Comparison of ENCODE assay signal across 21 cellular contexts in genomic region chr17:57142925-57143324, GRCh38. TPM values are rescaled to one million over a fixed set of nuclear protein-coding genes. Genes with fewer than 3 reads are reported as not detected.
A peak's percentile ranks its signal among the peaks of the same experiment; 100 is the strongest.
DNase-seq lines count a peak whose midpoint lies in the region; ATAC-seq and TF ChIP-seq lines count a peak whose summit lies in the region.
"Had no signal": no experiment of that assay in that cellular context is flagged by ENCODE, and none has a peak within 500 bp of the region (broad histone marks: within the 10 kb centered on the region; RNA-seq: fewer than 3 reads in every experiment).

No MANE protein-coding gene starts in this region.

- H3K27me3 ChIP-seq in fibroblast of lung (ENCODE audit: control insufficient read depth, insufficient read depth, low read length) = no peaks in the 10 kb centered on the region

- H3K9me3 Mint-ChIP-seq in neural crest cell = no peaks in the 10 kb centered on the region
- H3K9me3 Mint-ChIP-seq: activated CD4-positive, alpha-beta memory T cell treated with anti-CD3 and anti-CD28 coated beads, Interleukin-2, amount 10 ng/mL, durations not matched to agents 7 days and 5 days; natural killer cell had no signal

- no peak overlapping the region for H3K4me3 ChIP-seq in AG10803 (ENCODE audit: low read length)
- H3K4me3 ChIP-seq in fibroblast of lung (replicated peaks in 1 of 4; ENCODE audit: control extremely low read depth in 1 of 4, insufficient read depth in 1 of 4, low read depth in 3 of 4, low read length in 4 of 4) = no peak overlapping the region
- H3K4me3 ChIP-seq in coronary artery = no peak overlapping the region
- H3K4me3 ChIP-seq: lower lobe of right lung had no signal

- H3K4me1 ChIP-seq in fibroblast of lung (ENCODE audit: control insufficient read depth, extremely low read depth, insufficient read depth, low read length) = no peaks in the 10 kb centered on the region
- H3K4me1 ChIP-seq: lower lobe of right lung had no signal

- H3K4me3 Mint-ChIP-seq in neural crest cell = no peak overlapping the region
- H3K4me3 Mint-ChIP-seq: activated CD4-positive, alpha-beta memory T cell treated with anti-CD3 and anti-CD28 coated beads, Interleukin-2, amount 10 ng/mL, durations not matched to agents 7 days and 5 days; activated naive CD8-positive, alpha-beta T cell treated with anti-CD3 and anti-CD28 coated beads, Interleukin-2, amount 10 ng/mL, durations not matched to agents 7 days and 5 days; natural killer cell had no signal

- H3K27ac Mint-ChIP-seq in neural crest cell (ENCODE audit: unreplicated experiment) = peak overlapping the region; percentile 96
- H3K27ac Mint-ChIP-seq: activated CD4-positive, alpha-beta memory T cell treated with anti-CD3 and anti-CD28 coated beads, Interleukin-2, amount 10 ng/mL, durations not matched to agents 7 days and 5 days; activated naive CD8-positive, alpha-beta T cell treated with anti-CD3 and anti-CD28 coated beads, Interleukin-2, amount 10 ng/mL, durations not matched to agents 7 days and 5 days; natural killer cell had no signal

- ATAC-seq in HG03025 (IDR thresholded peaks at IDR 0.05; ENCODE audit: low FRiP score, unreplicated experiment) (no peak), HG02642 (IDR thresholded peaks at IDR 0.05; ENCODE audit: poor library complexity, unreplicated experiment) (no peak)
- ATAC-seq: lower lobe of right lung, natural killer cell had no signal

- H3K4me2 ChIP-seq in fibroblast of lung (ENCODE audit: extremely low read depth, insufficient read depth, low read length) = no peak overlapping the region

- no peaks in the 10 kb centered on the region for H3K36me3 Mint-ChIP-seq in neural crest cell (ENCODE audit: low read depth)
- H3K36me3 Mint-ChIP-seq: activated naive CD8-positive, alpha-beta T cell treated with anti-CD3 and anti-CD28 coated beads, Interleukin-2, amount 10 ng/mL, durations not matched to agents 7 days and 5 days; natural killer cell had no signal

- H4K20me1 ChIP-seq in fibroblast of lung (ENCODE audit: control insufficient read depth, extremely low read depth, insufficient read depth, low read length) = no peaks in the 10 kb centered on the region

- H3K9me3 ChIP-seq in fibroblast of lung (ENCODE audit: control insufficient read depth, insufficient read depth, low read depth, low read length) = no peaks in the 10 kb centered on the region
- H3K9me3 ChIP-seq: lower lobe of right lung had no signal

- H3K27me3 Mint-ChIP-seq in neural crest cell (ENCODE audit: low read depth) = no peaks in the 10 kb centered on the region

- H3K9ac ChIP-seq in fibroblast of lung (ENCODE audit: insufficient read depth, low read length) = no peak overlapping the region

- no peak overlapping the region for H2AFZ ChIP-seq in fibroblast of lung (ENCODE audit: low read length)

- H3K36me3 ChIP-seq in fibroblast of lung (ENCODE audit: control insufficient read depth, insufficient read depth, low read length) = no peaks in the 10 kb centered on the region
- H3K36me3 ChIP-seq: lower lobe of right lung had no signal

- no peak for TF ChIP-seq CTCF in AG10803 (conservative IDR thresholded peaks at IDR 0.05; ENCODE audit: low read length)
- no peak for TF ChIP-seq CTCF in fibroblast of lung (conservative IDR thresholded peaks at IDR 0.05 in 1 of 2, IDR thresholded peaks at IDR 0.05 in 1 of 2; ENCODE audit: low read depth in 1 of 2, low read length in 2 of 2)
- TF ChIP-seq CTCF in neural crest cell (conservative IDR thresholded peaks at IDR 0.05) = no peak
- no peak for TF ChIP-seq CTCF in coronary artery (IDR thresholded peaks at IDR 0.05)

- peak; percentile 8 for DNase-seq in AG10803 (ENCODE audit: low read depth)
- peak; percentile 8 for DNase-seq in HS-5 (ENCODE audit: low read depth)
- DNase-seq in fibroblast of lung (ENCODE audit: low read depth in 2 of 2) = peak; percentile 54 to 65
- DNase-seq in neural crest cell (ENCODE audit: low read depth, low spot score) = no peak
- DNase-seq in coronary artery (ENCODE audit: low spot score) = no peak
- no peak for DNase-seq in amygdala (lab: John Stamatoyannopoulos, UW)
- DNase-seq: activated CD4-positive, alpha-beta memory T cell treated with anti-CD3 and anti-CD28 coated beads, Interleukin-2, amount 10 ng/mL, durations not matched to agents 7 days and 5 days; activated naive CD8-positive, alpha-beta T cell treated with anti-CD3 and anti-CD28 coated beads, Interleukin-2, amount 10 ng/mL, durations not matched to agents 7 days and 5 days; activated T-cell treated with anti-CD3 and anti-CD28 coated beads, Interleukin-2, amount 50 U/mL, for 48 hours; Calu3; central memory CD4-positive, alpha-beta T cell; effector memory CD4-positive, alpha-beta T cell; GF-D8; lower lobe of right lung; natural killer cell; NCI-H2081; NCI-H510A; stimulated activated CD4-positive, alpha-beta T cell treated with anti-CD3 and anti-CD28 coated beads, Interleukin-2, amount 100 ng/mL, for 24 hours had no signal

- H3K79me2 ChIP-seq in fibroblast of lung (ENCODE audit: control insufficient read depth, insufficient read depth, low read length) = no peaks in the 10 kb centered on the region

- H3K4me1 Mint-ChIP-seq in neural crest cell = peaks cover 32% of the 10 kb centered on the region
- H3K4me1 Mint-ChIP-seq: activated CD4-positive, alpha-beta memory T cell treated with anti-CD3 and anti-CD28 coated beads, Interleukin-2, amount 10 ng/mL, durations not matched to agents 7 days and 5 days; activated naive CD8-positive, alpha-beta T cell treated with anti-CD3 and anti-CD28 coated beads, Interleukin-2, amount 10 ng/mL, durations not matched to agents 7 days and 5 days; natural killer cell had no signal

- H3K27ac ChIP-seq in fibroblast of lung (ENCODE audit: insufficient read depth, low read length) = no peak overlapping the region
- H3K27ac ChIP-seq in coronary artery = no peak overlapping the region
- H3K27ac ChIP-seq: HL-60, lower lobe of right lung had no signal

RNA-seq across cellular contexts. Expression of gene AKAP1, which starts 57.9 kb away (rescaled TPM):
- 9.1 and 13.9 TPM in 2 replicates for total RNA-seq in fibroblast of lung
- polyA plus RNA-seq in fibroblast of lung = 4.8 and 12.8 TPM in 2 replicates
- polyA plus RNA-seq in fibroblast of lung (2012) = 4.7 and 7.4 TPM in 2 replicates
- 54.4 and 102 TPM in 2 replicates for polyA minus RNA-seq in fibroblast of lung (ENCODE audit: low replicate concordance)
- total RNA-seq in neural crest cell = 21.5 and 23.4 TPM in 2 replicates

Comparison
In these comparisons a context has a peak if more than half of its experiments do, and no peak if none do; other contexts are left out.
1. DNase-seq: peak in AG10803 (single experiment), HS-5 (single experiment) and fibroblast of lung (2 of 2); none in neural crest cell (single experiment), coronary artery (single experiment) and amygdala (0 of 56).